Comparison of ENCODE assay signal across 8 cellular contexts in genomic region chr11:95254139-95254704, GRCh38. TPM values are rescaled to one million over a fixed set of nuclear protein-coding genes. Genes with fewer than 3 reads are reported as not detected.
A peak's percentile ranks its signal among the peaks of the same experiment; 100 is the strongest.
DNase-seq lines count a peak whose midpoint lies in the region; ATAC-seq and TF ChIP-seq lines count a peak whose summit lies in the region.

No MANE protein-coding gene starts in this region.

- peak; percentile 98 for ATAC-seq in GM18867 (IDR thresholded peaks at IDR 0.05; ENCODE audit: unreplicated experiment)
- peak; percentile 99 for ATAC-seq in HG03097 (IDR thresholded peaks at IDR 0.05; ENCODE audit: low FRiP score, unreplicated experiment)

- DNase-seq in A172 (ENCODE audit: low spot score) (peak; percentile 69), NCI-H2227 treated with DMSO at 0.1 percent for 48 hours (lab: John Stamatoyannopoulos, UW) (peak; percentile 78), choroid plexus epithelial cell (ENCODE audit: low read depth) (peak; percentile 96), kidney tubule cell (ENCODE audit: low spot score) (peak; percentile 84)
- DNase-seq in activated CD4-positive, alpha-beta T cell treated with anti-CD3 and anti-CD28 coated beads for 1 hour = peak; percentile 71
- DNase-seq in stimulated activated CD4-positive, alpha-beta T cell treated with anti-CD3 and anti-CD28 coated beads, Interleukin-15, amount 100 ng/mL, for 48 hours (ENCODE audit: low read depth in 2 of 2) = peak; percentile 71 to 76

- H3K4me3 ChIP-seq in choroid plexus epithelial cell (ENCODE audit: low read depth, low read length) = peak overlapping the region; percentile 44

- TF ChIP-seq CTCF in choroid plexus epithelial cell (conservative IDR thresholded peaks at IDR 0.05; ENCODE audit: low read depth, low read length) = no peak

RNA-seq across cellular contexts. Expression of gene SESN3, which starts 23.2 kb away (rescaled TPM):
- not detected in 2 replicates for total RNA-seq in A172 (2014; rRNA removed; shearing (Covaris generic))

Comparison
In these comparisons a context has a peak if more than half of its experiments do, and no peak if none do; other contexts are left out.
1. Peak in every context shown above with its lines: DNase-seq, ATAC-seq and H3K4me3 ChIP-seq.